ENCODE assay signal across 20 cellular contexts in genomic region chr22:43066134-43066533, GRCh38. TPM values are rescaled to one million over a fixed set of nuclear protein-coding genes. Genes with fewer than 3 reads are reported as not detected.
"Had no signal": no experiment of that assay in that cellular context is flagged by ENCODE, and none has a peak within 500 bp of the region (broad histone marks: within the 10 kb centered on the region; RNA-seq: fewer than 3 reads in every experiment).

No MANE protein-coding gene starts in this region.

- H3K27me3 Mint-ChIP-seq: activated CD4-positive, alpha-beta memory T cell treated with anti-CD3 and anti-CD28 coated beads, Interleukin-2, amount 10 ng/mL, durations not matched to agents 7 days and 5 days; activated CD8-positive, alpha-beta memory T cell treated with anti-CD3 and anti-CD28 coated beads, Interleukin-2, amount 10 ng/mL, durations not matched to agents 7 days and 5 days; activated naive CD8-positive, alpha-beta T cell treated with anti-CD3 and anti-CD28 coated beads, Interleukin-2, amount 10 ng/mL, durations not matched to agents 7 days and 5 days; stimulated activated naive CD8-positive, alpha-beta T cell treated with anti-CD3 and anti-CD28 coated beads, Interleukin-15, amount 100 ng/mL, for 72 hours; T-cell had no signal

- H3K27ac ChIP-seq: body of pancreas, left lung, thoracic aorta, upper lobe of left lung had no signal

- H3K4me3 ChIP-seq: body of pancreas, left lung, thoracic aorta, upper lobe of left lung had no signal

- DNase-seq: activated CD4-positive, alpha-beta memory T cell treated with anti-CD3 and anti-CD28 coated beads, Interleukin-2, amount 10 ng/mL, durations not matched to agents 7 days and 5 days; activated CD4-positive, alpha-beta T cell treated with anti-CD3 and anti-CD28 coated beads for 48 hours; activated CD4-positive, CD25-positive, alpha-beta regulatory T cell; activated CD8-positive, alpha-beta memory T cell treated with anti-CD3 and anti-CD28 coated beads, Interleukin-2, amount 10 ng/mL, durations not matched to agents 7 days and 5 days; activated naive CD8-positive, alpha-beta T cell treated with anti-CD3 and anti-CD28 coated beads, Interleukin-2, amount 10 ng/mL, durations not matched to agents 7 days and 5 days; amygdala; body of pancreas; caudate nucleus; kidney; left lung; nephron progenitor cell; occipital lobe; stimulated activated CD4-positive, alpha-beta T cell treated with anti-CD3 and anti-CD28 coated beads, Interleukin-2, amount 100 ng/mL, for 48 hours; stimulated activated naive CD8-positive, alpha-beta T cell treated with anti-CD3 and anti-CD28 coated beads, Interleukin-15, amount 100 ng/mL, for 72 hours; T-cell; upper lobe of left lung had no signal

- H3K4me1 ChIP-seq: body of pancreas, left lung, upper lobe of left lung had no signal

- ATAC-seq: activated CD8-positive, alpha-beta memory T cell treated with anti-CD3 and anti-CD28 coated beads, Interleukin-2, amount 10 ng/mL, durations not matched to agents 7 days and 5 days; body of pancreas; left lung; stimulated activated naive CD8-positive, alpha-beta T cell treated with anti-CD3 and anti-CD28 coated beads, Interleukin-15, amount 100 ng/mL, for 72 hours; T-cell had no signal

- H3K4me1 Mint-ChIP-seq: activated CD4-positive, alpha-beta memory T cell treated with anti-CD3 and anti-CD28 coated beads, Interleukin-2, amount 10 ng/mL, durations not matched to agents 7 days and 5 days; activated CD8-positive, alpha-beta memory T cell treated with anti-CD3 and anti-CD28 coated beads, Interleukin-2, amount 10 ng/mL, durations not matched to agents 7 days and 5 days; activated naive CD8-positive, alpha-beta T cell treated with anti-CD3 and anti-CD28 coated beads, Interleukin-2, amount 10 ng/mL, durations not matched to agents 7 days and 5 days; stimulated activated naive CD8-positive, alpha-beta T cell treated with anti-CD3 and anti-CD28 coated beads, Interleukin-15, amount 100 ng/mL, for 72 hours; T-cell had no signal

- H3K9me3 Mint-ChIP-seq: activated CD4-positive, alpha-beta memory T cell treated with anti-CD3 and anti-CD28 coated beads, Interleukin-2, amount 10 ng/mL, durations not matched to agents 7 days and 5 days; activated naive CD8-positive, alpha-beta T cell treated with anti-CD3 and anti-CD28 coated beads, Interleukin-2, amount 10 ng/mL, durations not matched to agents 7 days and 5 days; nephron progenitor cell; stimulated activated naive CD8-positive, alpha-beta T cell treated with anti-CD3 and anti-CD28 coated beads, Interleukin-15, amount 100 ng/mL, for 72 hours; T-cell had no signal

- H3K9me3 ChIP-seq: body of pancreas, left lung, thoracic aorta, upper lobe of left lung had no signal

- H3K27ac Mint-ChIP-seq: activated CD4-positive, alpha-beta memory T cell treated with anti-CD3 and anti-CD28 coated beads, Interleukin-2, amount 10 ng/mL, durations not matched to agents 7 days and 5 days; activated CD8-positive, alpha-beta memory T cell treated with anti-CD3 and anti-CD28 coated beads, Interleukin-2, amount 10 ng/mL, durations not matched to agents 7 days and 5 days; activated naive CD8-positive, alpha-beta T cell treated with anti-CD3 and anti-CD28 coated beads, Interleukin-2, amount 10 ng/mL, durations not matched to agents 7 days and 5 days; progenitor cell of endocrine pancreas; stimulated activated naive CD8-positive, alpha-beta T cell treated with anti-CD3 and anti-CD28 coated beads, Interleukin-15, amount 100 ng/mL, for 72 hours; T-cell had no signal

- H3K36me3 Mint-ChIP-seq: activated CD8-positive, alpha-beta memory T cell treated with anti-CD3 and anti-CD28 coated beads, Interleukin-2, amount 10 ng/mL, durations not matched to agents 7 days and 5 days had no signal

- H3K4me3 Mint-ChIP-seq: activated CD4-positive, alpha-beta memory T cell treated with anti-CD3 and anti-CD28 coated beads, Interleukin-2, amount 10 ng/mL, durations not matched to agents 7 days and 5 days; activated CD8-positive, alpha-beta memory T cell treated with anti-CD3 and anti-CD28 coated beads, Interleukin-2, amount 10 ng/mL, durations not matched to agents 7 days and 5 days; activated naive CD8-positive, alpha-beta T cell treated with anti-CD3 and anti-CD28 coated beads, Interleukin-2, amount 10 ng/mL, durations not matched to agents 7 days and 5 days; nephron progenitor cell; stimulated activated naive CD8-positive, alpha-beta T cell treated with anti-CD3 and anti-CD28 coated beads, Interleukin-15, amount 100 ng/mL, for 72 hours; T-cell had no signal

- H3K27me3 ChIP-seq: body of pancreas, left lung, upper lobe of left lung had no signal

RNA-seq across cellular contexts. Expression of gene BIK, which starts 44.4 kb away (rescaled TPM):
- total RNA-seq: fibroblast of lung, myocyte, occipital lobe, thoracic aorta had no signal
- polyA plus RNA-seq: fibroblast of lung had no signal
